14 cellular contexts compared by ENCODE assay signal in the genomic region with DNA sequence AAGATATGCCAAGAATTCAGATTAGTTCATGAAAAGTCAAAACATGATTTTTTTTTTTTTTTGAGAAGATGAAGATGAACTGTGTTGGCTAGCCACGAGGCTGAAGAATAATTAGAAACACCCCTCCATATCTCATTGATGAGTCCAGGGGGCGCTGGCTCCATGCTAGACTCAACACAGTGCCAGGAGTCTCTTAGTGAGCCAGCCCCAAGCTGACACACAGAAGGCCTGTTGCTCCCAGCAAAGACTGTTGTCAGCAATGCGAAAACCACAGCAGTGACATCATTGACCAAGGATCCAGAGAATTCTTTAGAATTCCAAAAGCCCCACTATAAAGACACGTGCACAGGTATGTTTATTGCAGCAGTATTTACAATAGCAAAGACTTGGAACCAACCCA.
A peak's percentile ranks its signal among the peaks of the same experiment; 100 is the strongest.
DNase-seq lines count a peak whose midpoint lies in the region; ATAC-seq, FAIRE-seq and TF ChIP-seq lines count a peak whose summit lies in the region.
"Had no signal": no experiment of that assay in that cellular context is flagged by ENCODE, and none has a peak within 500 bp of the region (broad histone marks: within the 10 kb centered on the region; RNA-seq: fewer than 3 reads in every experiment).

No MANE protein-coding gene starts in this region.

- 3% methylated on average over 4 of the region's 4 CpGs for WGBS in A549 (ENCODE audit: missing lambda C conversion rate)

- TF ChIP-seq CTCF in A549 (IDR thresholded peaks at IDR 0.05): no peak
- TF ChIP-seq CTCF in OCI-LY7 (conservative IDR thresholded peaks at IDR 0.05; ENCODE audit: low read length): 0 out of 2 replicates have a peak, but pooled peaks have one; percentile 23
- TF ChIP-seq CTCF in epithelial cell of esophagus (IDR thresholded peaks at IDR 0.05; ENCODE audit: insufficient read depth, low read depth, low read length, missing control alignments): no peak

- no peak overlapping the region for H2AFZ ChIP-seq in OCI-LY7 (ENCODE audit: low read length)

- no peaks in the 10 kb centered on the region for H3K9me3 ChIP-seq in A549
- H3K9me3 ChIP-seq in OCI-LY7 (ENCODE audit: low read length): no peaks in the 10 kb centered on the region

- H3K4me2 ChIP-seq in A549 (no peak overlapping the region), OCI-LY7 (ENCODE audit: low read length) (no peak overlapping the region)

- ATAC-seq in A549: peak; percentile 33 to 48; a peak in 2 of 6 replicates
- ATAC-seq in HG02981 (IDR thresholded peaks at IDR 0.05; ENCODE audit: unreplicated experiment): no peak
- no peak for ATAC-seq in HG03095 (IDR thresholded peaks at IDR 0.05; ENCODE audit: unreplicated experiment)
- no peak for ATAC-seq in GM21786 (IDR thresholded peaks at IDR 0.05; ENCODE audit: unreplicated experiment)
- ATAC-seq: activated CD8-positive, alpha-beta T cell treated with anti-CD3 and anti-CD28 coated beads for 36 hours had no signal

- peak in 1 of 2 experiments; percentile 14; a peak in 1 of 5 replicates for TF ChIP-seq RAD21 in A549 (conservative IDR thresholded peaks at IDR 0.05 in 1 of 2, IDR thresholded peaks at IDR 0.05 in 1 of 2)

- TF ChIP-seq EP300 in A549 (IDR thresholded peaks at IDR 0.05): no peak

- no peak for FAIRE-seq in A549 (lab: Jason Lieb, UNC)
- FAIRE-seq: G401.6 had no signal

- H3K4me1 ChIP-seq in A549 (no peaks in the 10 kb centered on the region), OCI-LY7 (ENCODE audit: insufficient read depth, low read length, poor library complexity, severe bottlenecking) (no peaks in the 10 kb centered on the region)

- no TSS peak for BruUV-seq in OCI-LY7 (replicated peaks; lab: Mats Ljungman, UMichigan)

- H3K79me2 ChIP-seq in OCI-LY7 (ENCODE audit: insufficient read depth, low read depth, low read length): no peaks in the 10 kb centered on the region

- H3K9me2 ChIP-seq in OCI-LY7 (ENCODE audit: insufficient read depth, low read length): no peaks in the 10 kb centered on the region

- H3K36me3 ChIP-seq in OCI-LY7 (ENCODE audit: insufficient read depth, low read length): no peaks in the 10 kb centered on the region

- POLR2A ChIA-PET in A549 (lab: Yijun Ruan, JAX): no interaction called here
- POLR2A ChIA-PET in OCI-LY7 (lab: Charles Lee): interaction anchor here (0.7 to 1.1 kb wide), 3 partner anchors 12 to 18 kb away, joined by 3 to 4 read pairs (median 3); no protein-coding TSS in a partner anchor

- H4K20me1 ChIP-seq in OCI-LY7 (ENCODE audit: insufficient read depth, low read length): no peaks in the 10 kb centered on the region

- peak in 1 of 2 experiments; percentile 20 for DNase-seq in A549 (ENCODE audit: low read depth in 1 of 2, low spot score in 1 of 2)
- peak; percentile 61 for DNase-seq in H4 (ENCODE audit: low spot score)
- no peak for DNase-seq in OCI-LY7 (ENCODE audit: low spot score)
- peak; percentile 43 for DNase-seq in epithelial cell of esophagus (ENCODE audit: low read depth)
- DNase-seq in activated CD8-positive, alpha-beta memory T cell treated with anti-CD3 and anti-CD28 coated beads for 24 hours: no peak
- DNase-seq: activated CD8-positive, alpha-beta T cell treated with anti-CD3 and anti-CD28 coated beads for 36 hours; activated gamma-delta T cell treated with Interleukin-2 at 50 U/mL for 16 hours; central memory CD4-positive, alpha-beta T cell; NCI-H146; NK-92 treated with Interleukin-12 subunit alpha and Interleukin-12 subunit beta, amount 100 ng/mL, for 24 hours had no signal

- intact Hi-C loops in OCI-LY7 (cut with micrococcal nuclease; ENCODE audit: unreplicated experiment): no loop called here

- CTCF ChIA-PET in A549 (lab: Yijun Ruan, JAX): interaction anchor here (0.6 to 1.0 kb wide), 7 partner anchors 26 to 1041 kb away, joined by 3 to 7 read pairs (median 3); no protein-coding TSS in a partner anchor
- CTCF ChIA-PET in OCI-LY7 (lab: Charles Lee; ENCODE audit: unreplicated experiment): no interaction called here

- H3K4me3 ChIP-seq in A549 (no peak overlapping the region), OCI-LY7 (ENCODE audit: low read depth, low read length, poor library complexity, severe bottlenecking) (no peak overlapping the region), epithelial cell of esophagus (ENCODE audit: low read length) (no peak overlapping the region)

- no peak overlapping the region for H3K27ac ChIP-seq in A549
- no peak overlapping the region for H3K27ac ChIP-seq in OCI-LY7 (ENCODE audit: low read depth, low read length, poor library complexity, severe bottlenecking)

- TF ChIP-seq POLR2A in A549 (IDR thresholded peaks at IDR 0.05; ENCODE audit: low read length): no peak

TF ChIP-seq in A549, 52 proteins besides CTCF, POLR2A, EP300 and RAD21:
- TF ChIP-seq ZNF302 (CRISPR knock-in tag; IDR thresholded peaks at IDR 0.05): no peak
- no peak for TF ChIP-seq ZSCAN20 (CRISPR knock-in tag; IDR thresholded peaks at IDR 0.05)
- no peak for TF ChIP-seq NFE2L2 (conservative IDR thresholded peaks at IDR 0.05; ENCODE audit: low read length)
- TF ChIP-seq, protein P1, sequence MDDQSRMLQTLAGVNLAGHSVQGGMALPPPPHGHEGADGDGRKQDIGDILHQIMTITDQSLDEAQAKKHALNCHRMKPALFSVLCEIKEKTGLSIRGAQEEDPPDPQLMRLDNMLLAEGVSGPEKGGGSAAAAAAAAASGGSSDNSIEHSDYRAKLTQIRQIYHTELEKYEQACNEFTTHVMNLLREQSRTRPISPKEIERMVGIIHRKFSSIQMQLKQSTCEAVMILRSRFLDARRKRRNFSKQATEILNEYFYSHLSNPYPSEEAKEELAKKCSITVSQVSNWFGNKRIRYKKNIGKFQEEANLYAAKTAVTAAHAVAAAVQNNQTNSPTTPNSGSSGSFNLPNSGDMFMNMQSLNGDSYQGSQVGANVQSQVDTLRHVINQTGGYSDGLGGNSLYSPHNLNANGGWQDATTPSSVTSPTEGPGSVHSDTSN (IDR thresholded peaks at IDR 0.05): no peak
- TF ChIP-seq, protein P2, sequence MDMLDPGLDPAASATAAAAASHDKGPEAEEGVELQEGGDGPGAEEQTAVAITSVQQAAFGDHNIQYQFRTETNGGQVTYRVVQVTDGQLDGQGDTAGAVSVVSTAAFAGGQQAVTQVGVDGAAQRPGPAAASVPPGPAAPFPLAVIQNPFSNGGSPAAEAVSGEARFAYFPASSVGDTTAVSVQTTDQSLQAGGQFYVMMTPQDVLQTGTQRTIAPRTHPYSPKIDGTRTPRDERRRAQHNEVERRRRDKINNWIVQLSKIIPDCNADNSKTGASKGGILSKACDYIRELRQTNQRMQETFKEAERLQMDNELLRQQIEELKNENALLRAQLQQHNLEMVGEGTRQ (IDR thresholded peaks at IDR 0.05): no peak
- TF ChIP-seq KDM1A (IDR thresholded peaks at IDR 0.05; ENCODE audit: low read depth): no peak
- no peak for TF ChIP-seq CBX8 (IDR thresholded peaks at IDR 0.05)
- TF ChIP-seq RFX5 (IDR thresholded peaks at IDR 0.05): no peak
- TF ChIP-seq CHD4 (IDR thresholded peaks at IDR 0.05; ENCODE audit: borderline replicate concordance): no peak
- no peak for TF ChIP-seq MAFK (IDR thresholded peaks at IDR 0.05; ENCODE audit: partially characterized antibody)
- TF ChIP-seq SMC3 (IDR thresholded peaks at IDR 0.05): no peak
- no peak for TF ChIP-seq BHLHE40 (IDR thresholded peaks at IDR 0.05; ENCODE audit: low read depth, low read length)
- TF ChIP-seq HDAC2 (IDR thresholded peaks at IDR 0.05): no peak
- TF ChIP-seq CHD2 (IDR thresholded peaks at IDR 0.05; ENCODE audit: low read length, partially characterized antibody): no peak

Comparison
In these comparisons a context has a peak if more than half of its experiments do, and no peak if none do; other contexts are left out.
1. ATAC-seq: peak in A549 (2 of 2); none in HG02981 (single experiment), HG03095 (single experiment) and GM21786 (single experiment).
2. DNase-seq: peak in H4 (single experiment) and epithelial cell of esophagus (single experiment); none in OCI-LY7 (single experiment) and activated CD8-positive, alpha-beta memory T cell treated with anti-CD3 and anti-CD28 coated beads for 24 hours (single experiment).